1 cellular context compared by ENCODE assay signal in the genomic region with DNA sequence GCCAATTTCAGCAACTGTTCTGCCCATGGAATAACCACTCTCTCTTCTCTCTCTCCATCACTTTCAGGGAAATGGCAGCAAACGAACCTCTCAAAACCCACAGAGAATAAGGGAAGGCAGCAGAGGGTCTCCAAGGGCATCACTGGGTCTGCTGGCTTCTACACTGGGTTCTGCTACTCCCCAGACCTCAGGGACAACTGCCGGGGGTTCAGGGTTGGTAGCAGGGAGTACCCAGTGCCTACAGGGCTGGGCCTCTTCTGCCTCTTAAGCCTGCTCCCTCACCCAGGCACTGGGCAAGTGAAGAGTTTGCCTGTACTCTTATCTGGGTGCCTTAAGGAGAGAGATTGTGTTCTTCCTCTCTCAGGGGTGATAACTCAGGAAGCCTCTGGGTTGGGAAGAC.
TF ChIP-seq lines count a peak whose summit lies in the region.

No MANE protein-coding gene starts in this region.

TF ChIP-seq in GM12878, 131 proteins besides CTCF, POLR2A, EP300 and RAD21:
- no peak for TF ChIP-seq TCF3 (IDR thresholded peaks at IDR 0.05; ENCODE audit: borderline replicate concordance, insufficient read depth, low read depth, low read length)
- TF ChIP-seq PAX5 (IDR thresholded peaks at IDR 0.05; ENCODE audit: borderline replicate concordance, low read depth, low read length) = no peak
- no peak for TF ChIP-seq RFX5 (IDR thresholded peaks at IDR 0.05; ENCODE audit: low read depth, low read length)
- TF ChIP-seq, protein P1, sequence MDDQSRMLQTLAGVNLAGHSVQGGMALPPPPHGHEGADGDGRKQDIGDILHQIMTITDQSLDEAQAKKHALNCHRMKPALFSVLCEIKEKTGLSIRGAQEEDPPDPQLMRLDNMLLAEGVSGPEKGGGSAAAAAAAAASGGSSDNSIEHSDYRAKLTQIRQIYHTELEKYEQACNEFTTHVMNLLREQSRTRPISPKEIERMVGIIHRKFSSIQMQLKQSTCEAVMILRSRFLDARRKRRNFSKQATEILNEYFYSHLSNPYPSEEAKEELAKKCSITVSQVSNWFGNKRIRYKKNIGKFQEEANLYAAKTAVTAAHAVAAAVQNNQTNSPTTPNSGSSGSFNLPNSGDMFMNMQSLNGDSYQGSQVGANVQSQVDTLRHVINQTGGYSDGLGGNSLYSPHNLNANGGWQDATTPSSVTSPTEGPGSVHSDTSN (IDR thresholded peaks at IDR 0.05; ENCODE audit: insufficient replicate concordance, low read depth, low read length) = no peak
- TF ChIP-seq STAT3 (IDR thresholded peaks at IDR 0.05; ENCODE audit: low read depth, low read length) = no peak
- TF ChIP-seq HDGF (IDR thresholded peaks at IDR 0.05) = no peak
- TF ChIP-seq, protein P2, sequence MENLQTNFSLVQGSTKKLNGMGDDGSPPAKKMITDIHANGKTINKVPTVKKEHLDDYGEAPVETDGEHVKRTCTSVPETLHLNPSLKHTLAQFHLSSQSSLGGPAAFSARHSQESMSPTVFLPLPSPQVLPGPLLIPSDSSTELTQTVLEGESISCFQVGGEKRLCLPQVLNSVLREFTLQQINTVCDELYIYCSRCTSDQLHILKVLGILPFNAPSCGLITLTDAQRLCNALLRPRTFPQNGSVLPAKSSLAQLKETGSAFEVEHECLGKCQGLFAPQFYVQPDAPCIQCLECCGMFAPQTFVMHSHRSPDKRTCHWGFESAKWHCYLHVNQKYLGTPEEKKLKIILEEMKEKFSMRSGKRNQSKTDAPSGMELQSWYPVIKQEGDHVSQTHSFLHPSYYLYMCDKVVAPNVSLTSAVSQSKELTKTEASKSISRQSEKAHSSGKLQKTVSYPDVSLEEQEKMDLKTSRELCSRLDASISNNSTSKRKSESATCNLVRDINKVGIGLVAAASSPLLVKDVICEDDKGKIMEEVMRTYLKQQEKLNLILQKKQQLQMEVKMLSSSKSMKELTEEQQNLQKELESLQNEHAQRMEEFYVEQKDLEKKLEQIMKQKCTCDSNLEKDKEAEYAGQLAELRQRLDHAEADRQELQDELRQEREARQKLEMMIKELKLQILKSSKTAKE (IDR thresholded peaks at IDR 0.05; ENCODE audit: low read depth, poor library complexity, severe bottlenecking) = no peak
- TF ChIP-seq, protein P3, sequence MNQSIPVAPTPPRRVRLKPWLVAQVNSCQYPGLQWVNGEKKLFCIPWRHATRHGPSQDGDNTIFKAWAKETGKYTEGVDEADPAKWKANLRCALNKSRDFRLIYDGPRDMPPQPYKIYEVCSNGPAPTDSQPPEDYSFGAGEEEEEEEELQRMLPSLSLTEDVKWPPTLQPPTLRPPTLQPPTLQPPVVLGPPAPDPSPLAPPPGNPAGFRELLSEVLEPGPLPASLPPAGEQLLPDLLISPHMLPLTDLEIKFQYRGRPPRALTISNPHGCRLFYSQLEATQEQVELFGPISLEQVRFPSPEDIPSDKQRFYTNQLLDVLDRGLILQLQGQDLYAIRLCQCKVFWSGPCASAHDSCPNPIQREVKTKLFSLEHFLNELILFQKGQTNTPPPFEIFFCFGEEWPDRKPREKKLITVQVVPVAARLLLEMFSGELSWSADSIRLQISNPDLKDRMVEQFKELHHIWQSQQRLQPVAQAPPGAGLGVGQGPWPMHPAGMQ (IDR thresholded peaks at IDR 0.05; ENCODE audit: borderline replicate concordance) = no peak
- TF ChIP-seq LARP7 (IDR thresholded peaks at IDR 0.05) = no peak
